Comparison of ENCODE assay signal across 15 cellular contexts in genomic region chr6:7170117-7170732, GRCh38.
DNase-seq lines count a peak whose midpoint lies in the region; ATAC-seq, FAIRE-seq and TF ChIP-seq lines count a peak whose summit lies in the region.
"Had no signal": no experiment of that assay in that cellular context is flagged by ENCODE, and none has a peak within 500 bp of the region (broad histone marks: within the 10 kb centered on the region; RNA-seq: fewer than 3 reads in every experiment).

No MANE protein-coding gene starts in this region.

- 59% methylated on average over 3 of the region's 6 CpGs for WGBS in right lobe of liver (ENCODE audit: insufficient coverage, low coverage, low lambda C conversion rate, missing lambda C conversion rate)
- WGBS in small intestine, 3 donors: 80 to 90% (median 85%) methylated on average over 6 of the region's 6 CpGs

- H3K27ac Mint-ChIP-seq in activated naive CD4-positive, alpha-beta T cell treated with anti-CD3 and anti-CD28 coated beads for 36 hours: no peak overlapping the region
- H3K27ac Mint-ChIP-seq in chondrocyte (ENCODE audit: unreplicated experiment): no peak overlapping the region

- ATAC-seq in right lobe of liver: peak in 3 of 4 donors; percentile 3 to 12 (median 6)
- ATAC-seq: Panc1 had no signal

- no peaks in the 10 kb centered on the region for H3K27me3 ChIP-seq in DOHH2 (ENCODE audit: control insufficient read depth, low read length)
- H3K27me3 ChIP-seq in adipocyte (replicated peaks; ENCODE audit: control insufficient read depth, insufficient read depth, low read length): no peaks in the 10 kb centered on the region
- H3K27me3 ChIP-seq in right lobe of liver: no peaks in the 10 kb centered on the region
- no peaks in the 10 kb centered on the region for H3K27me3 ChIP-seq in small intestine (ENCODE audit: control insufficient read depth in 2 of 2, insufficient read depth in 2 of 2, low read length in 2 of 2)

- peaks cover 46% of the 10 kb centered on the region for H3K4me1 ChIP-seq in DOHH2 (ENCODE audit: control insufficient read depth, low read length)
- peaks cover 66% of the 10 kb centered on the region for H3K4me1 ChIP-seq in adipocyte (ENCODE audit: control insufficient read depth, insufficient read depth, low read length)
- H3K4me1 ChIP-seq in right lobe of liver: peaks cover 0 to 81% (median 38%) of the 10 kb centered on the region in 4 donors
- H3K4me1 ChIP-seq in small intestine (ENCODE audit: control insufficient read depth in 2 of 2, insufficient read depth in 1 of 2, low read depth in 1 of 2, low read length in 1 of 2): peaks cover 31 to 41% of the 10 kb centered on the region in 2 donors

- peak overlapping the region; percentile 57 for H3K4me2 ChIP-seq in DOHH2 (ENCODE audit: low read length)

- no peak for DNase-seq in adipocyte (ENCODE audit: low read depth)
- DNase-seq in right lobe of liver: no peak
- DNase-seq in small intestine: no peak
- DNase-seq in activated naive CD4-positive, alpha-beta T cell treated with anti-CD3 and anti-CD28 coated beads for 36 hours: no peak
- no peak for DNase-seq in superior temporal gyrus (ENCODE audit: extremely low spot score)
- no peak for DNase-seq in chondrocyte (ENCODE audit: low spot score)
- DNase-seq in H4 (ENCODE audit: low spot score): no peak
- DNase-seq: activated T-cell treated with anti-CD3 and anti-CD28 coated beads for 4 hours, DMS79 treated with DMSO at 0.1 percent for 48 hours, HFFc6, NCI-H1694 treated with DMSO at 0.1 percent for 48 hours had no signal

- FAIRE-seq in small intestine (lab: Jason Lieb, UNC): no peak

- H3K9me3 Mint-ChIP-seq in activated naive CD4-positive, alpha-beta T cell treated with anti-CD3 and anti-CD28 coated beads for 36 hours: no peaks in the 10 kb centered on the region
- H3K9me3 Mint-ChIP-seq in chondrocyte (ENCODE audit: low read depth): no peaks in the 10 kb centered on the region
- H3K9me3 Mint-ChIP-seq: HFFc6, neural crest cell had no signal

- TF ChIP-seq POLR2A in right lobe of liver (IDR thresholded peaks at IDR 0.05): no peak

- no peaks in the 10 kb centered on the region for H3K36me3 Mint-ChIP-seq in activated naive CD4-positive, alpha-beta T cell treated with anti-CD3 and anti-CD28 coated beads for 36 hours (ENCODE audit: low read depth)
- H3K36me3 Mint-ChIP-seq in chondrocyte (ENCODE audit: low read depth): no peaks in the 10 kb centered on the region

- peaks cover 36% of the 10 kb centered on the region for H3K4me1 Mint-ChIP-seq in activated naive CD4-positive, alpha-beta T cell treated with anti-CD3 and anti-CD28 coated beads for 36 hours (ENCODE audit: low read depth)
- H3K4me1 Mint-ChIP-seq in chondrocyte (ENCODE audit: low read depth): peaks cover 62% of the 10 kb centered on the region

- H3K79me2 ChIP-seq in DOHH2 (ENCODE audit: control insufficient read depth, low read length): peaks cover 74% of the 10 kb centered on the region

- H3K9ac ChIP-seq in adipocyte (ENCODE audit: low read length): peak overlapping the region; percentile 28

- H3K27ac ChIP-seq in DOHH2 (ENCODE audit: low read depth, low read length): no peak overlapping the region
- H3K27ac ChIP-seq in right lobe of liver: peak overlapping the region; percentile 63 to 88 (median 77)
- peak overlapping the region; percentile 61 to 65 for H3K27ac ChIP-seq in small intestine (ENCODE audit: low read depth in 1 of 2, low read length in 1 of 2)

- CTCF ChIA-PET in activated naive CD4-positive, alpha-beta T cell treated with anti-CD3 and anti-CD28 coated beads for 36 hours (lab: Charles Lee): interaction anchor here (0.6 to 1.2 kb wide), 2 partner anchors 13 to 14 kb away, joined by 3 read pairs; no protein-coding TSS in a partner anchor

- H3K9me3 ChIP-seq in DOHH2 (ENCODE audit: control insufficient read depth, insufficient read depth, low read length) (no peaks in the 10 kb centered on the region), adipocyte (ENCODE audit: control insufficient read depth, low read length) (no peaks in the 10 kb centered on the region), right lobe of liver (no peaks in the 10 kb centered on the region), small intestine (ENCODE audit: control insufficient read depth, low read depth) (no peaks in the 10 kb centered on the region)

- peaks cover 42% of the 10 kb centered on the region for H4K20me1 ChIP-seq in DOHH2 (ENCODE audit: control insufficient read depth, insufficient read depth, low read depth, low read length)

- intact Hi-C loops in right lobe of liver (cut with DNase I): no loop called here
- intact Hi-C loops in activated naive CD4-positive, alpha-beta T cell treated with anti-CD3 and anti-CD28 coated beads for 36 hours (cut with micrococcal nuclease): no loop called here

- TF ChIP-seq CTCF in DOHH2 (IDR thresholded peaks at IDR 0.05; ENCODE audit: low read depth, low read length, poor library complexity, severe bottlenecking) (no peak), right lobe of liver (IDR thresholded peaks at IDR 0.05) (no peak), chondrocyte (IDR thresholded peaks at IDR 0.05) (no peak)

- no peaks in the 10 kb centered on the region for H3F3A ChIP-seq in DOHH2 (ENCODE audit: control insufficient read depth, insufficient read depth)

- no peaks in the 10 kb centered on the region for H3K27me3 Mint-ChIP-seq in activated naive CD4-positive, alpha-beta T cell treated with anti-CD3 and anti-CD28 coated beads for 36 hours (ENCODE audit: low read depth)
- no peaks in the 10 kb centered on the region for H3K27me3 Mint-ChIP-seq in chondrocyte (ENCODE audit: low read depth)

- H3K9me2 ChIP-seq in DOHH2 (replicated peaks; ENCODE audit: control insufficient read depth, low read length): no peaks in the 10 kb centered on the region

- H3K4me3 ChIP-seq in DOHH2 (ENCODE audit: low read length) (peak overlapping the region; percentile 46), adipocyte (ENCODE audit: low read length) (peak overlapping the region; percentile 6), right lobe of liver (no peak overlapping the region), small intestine (ENCODE audit: low read depth in 1 of 2, low read length in 2 of 2) (no peak overlapping the region)
- H3K4me3 ChIP-seq: lung had no signal

- no peak overlapping the region for H3K4me3 Mint-ChIP-seq in activated naive CD4-positive, alpha-beta T cell treated with anti-CD3 and anti-CD28 coated beads for 36 hours
- no peak overlapping the region for H3K4me3 Mint-ChIP-seq in chondrocyte (ENCODE audit: unreplicated experiment)
- H3K4me3 Mint-ChIP-seq: HFFc6, neural crest cell had no signal

- H3K36me3 ChIP-seq in DOHH2 (ENCODE audit: control insufficient read depth, low read length) (no peaks in the 10 kb centered on the region), adipocyte (ENCODE audit: control insufficient read depth, insufficient read depth, low read length, severe bottlenecking) (no peaks in the 10 kb centered on the region), right lobe of liver (no peaks in the 10 kb centered on the region), small intestine (ENCODE audit: control insufficient read depth in 2 of 2, insufficient read depth in 2 of 2, low read length in 2 of 2) (no peaks in the 10 kb centered on the region)

Comparison
In these comparisons a context has a peak if more than half of its experiments do, and no peak if none do; other contexts are left out.
1. H3K4me3 ChIP-seq: peak in DOHH2 (single experiment) and adipocyte (single experiment); none in right lobe of liver (0 of 3) and small intestine (0 of 2).